ENCODE assay signal across 8 cellular contexts in the genomic region with DNA sequence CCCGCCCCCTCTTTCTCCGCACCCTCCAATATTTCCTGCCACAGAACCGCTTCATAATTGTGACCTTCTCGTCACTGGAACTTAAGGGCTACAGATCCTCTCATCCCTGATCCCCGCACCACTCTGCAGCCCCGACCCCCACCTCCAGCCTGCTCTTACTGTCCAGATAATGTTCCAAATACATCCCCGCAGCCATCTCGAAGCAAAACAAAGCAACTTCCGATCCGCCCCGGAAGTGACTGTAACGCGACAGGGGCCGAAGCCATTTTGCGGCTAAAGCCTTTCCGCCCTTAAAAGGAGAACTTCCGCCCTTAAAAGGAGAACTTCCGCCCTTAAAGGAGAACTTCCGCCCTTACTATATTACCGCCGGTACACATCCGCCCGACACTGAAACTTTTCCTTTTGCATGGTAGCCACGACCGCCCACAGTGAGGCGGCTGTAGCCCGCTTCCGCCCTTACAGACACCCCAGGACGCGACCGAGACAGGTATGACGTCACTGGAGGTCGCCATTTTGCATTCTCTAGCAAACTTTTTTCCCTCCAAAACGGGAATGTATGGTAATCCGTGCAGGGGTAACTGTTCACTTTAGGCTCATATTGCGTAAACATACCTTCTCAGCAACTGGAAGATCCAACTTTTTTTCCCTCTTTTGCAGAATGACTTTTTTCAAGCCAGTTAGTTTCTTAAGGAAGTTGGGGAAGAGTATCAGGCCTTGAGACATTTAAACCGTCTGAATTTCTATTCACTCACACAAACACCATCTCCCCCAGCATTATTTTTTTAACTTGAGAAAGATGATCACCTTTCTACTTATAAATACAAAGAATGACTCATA. TPM values are rescaled to one million over a fixed set of nuclear protein-coding genes. Genes with fewer than 3 reads are reported as not detected.
DNase-seq lines count a peak whose midpoint lies in the region; ATAC-seq and TF ChIP-seq lines count a peak whose summit lies in the region.

Gene ING4 (minus strand): TSS at position 214 of the 837 bp plus-strand sequence. CDS start 18 bp downstream, at position 196.

- CTCF ChIA-PET in PC-3 (lab: Charles Lee), result no interaction called here

- POLR2A ChIA-PET in PC-3 (lab: Charles Lee; ENCODE audit: unreplicated experiment), result no interaction called here

- H3F3A ChIP-seq in PC-3 (ENCODE audit: low read length, unreplicated experiment), result no peaks in the 10 kb centered on the region

- H3K4me3 ChIP-seq in PC-3 (ENCODE audit: low read length) (peak within 1 kb of the TSS; percentile 75), mucosa of descending colon (peak within 1 kb of the TSS; percentile 44)

- TF ChIP-seq CTCF in PC-3 (conservative IDR thresholded peaks at IDR 0.05; ENCODE audit: low read depth, low read length), result no peak
- TF ChIP-seq CTCF in mucosa of descending colon (IDR thresholded peaks at IDR 0.05), result no peak

- H3K36me3 ChIP-seq in PC-3 (ENCODE audit: low read depth, low read length) (peaks cover 4% of the 10 kb centered on the region; the same call in 1 of the 2 replicates), mucosa of descending colon (ENCODE audit: low read depth) (no peaks in the 10 kb centered on the region)

- H3K9me3 ChIP-seq in PC-3 (ENCODE audit: low read length), result no peaks in the 10 kb centered on the region
- H3K9me3 ChIP-seq in mucosa of descending colon, result no peaks in the 10 kb centered on the region

- peak within 1 kb of the TSS; percentile 69 for H3K9ac ChIP-seq in PC-3 (ENCODE audit: low read length)

- peak; percentile 62; the same call in 1 of the 2 replicates for TF ChIP-seq EP300 in Ishikawa (IDR thresholded peaks at IDR 0.05; ENCODE audit: borderline replicate concordance)

- TF ChIP-seq RAD21 in Ishikawa (IDR thresholded peaks at IDR 0.05; ENCODE audit: low read depth), result no peak; the same call in 1 of the 2 replicates

- intact Hi-C loops in PC-3 (cut with micrococcal nuclease), result loop anchor here (1.0 to 5.0 kb wide), 2 partner anchors 26 to 46 kb away; partner anchors contain the start of gene ZNF384
- intact Hi-C loops in mucosa of descending colon (cut with DNase I, micrococcal nuclease), result no loop called here

- no peaks in the 10 kb centered on the region for H4K20me1 ChIP-seq in PC-3 (ENCODE audit: low read length)

- DNase-seq in DMS114 treated with DMSO at 0.1 percent for 48 hours (lab: John Stamatoyannopoulos, UW; ENCODE audit: unreplicated experiment) (peak; percentile 99), PC-3 (peak; percentile 97), activated T-cell treated with anti-CD3 and anti-CD28 coated beads for 48 hours (ENCODE audit: low read depth) (peak; percentile 89), epithelial cell of prostate (ENCODE audit: low read depth, low spot score) (peak; percentile 98), mucosa of descending colon (peak; percentile 95 to 99 (median 98))
- DNase-seq in stimulated activated CD8-positive, alpha-beta memory T cell treated with anti-CD3 and anti-CD28 coated beads, Interleukin-4, amount 100 ng/mL, for 24 hours (ENCODE audit: low read depth), result peak; percentile 91

- no peaks in the 10 kb centered on the region for H3K27me3 ChIP-seq in PC-3 (ENCODE audit: low read length)

- peaks cover 11% of the 10 kb centered on the region for H3K79me2 ChIP-seq in PC-3 (ENCODE audit: low read length)

- no peaks in the 10 kb centered on the region for H3K9me2 ChIP-seq in PC-3 (replicated peaks; ENCODE audit: low read length)

- BruUV-seq in PC-3 (replicated peaks; lab: Mats Ljungman, UMichigan), result TSS peak; percentile 75

- peak within 1 kb of the TSS; percentile 91 for H3K4me2 ChIP-seq in PC-3 (ENCODE audit: low read length)

- ATAC-seq in GM21576 (IDR thresholded peaks at IDR 0.05; ENCODE audit: unreplicated experiment) (peak; percentile 95), PC-3 (peak; percentile 99), mucosa of descending colon (peak; percentile 99)

- H3K27ac ChIP-seq in PC-3 (ENCODE audit: low read length), result peak within 1 kb of the TSS; percentile 45
- H3K27ac ChIP-seq in epithelial cell of prostate, result peak within 1 kb of the TSS; percentile 45

- peak within 1 kb of the TSS; percentile 81 for H2AFZ ChIP-seq in PC-3 (ENCODE audit: low read length)

- peaks cover 8% of the 10 kb centered on the region; the same call in 1 of the 2 replicates for H3K4me1 ChIP-seq in PC-3 (ENCODE audit: insufficient read depth, low read length)
- peaks cover 9% of the 10 kb centered on the region for H3K4me1 ChIP-seq in mucosa of descending colon (ENCODE audit: low read depth)

TF ChIP-seq in Ishikawa, 13 proteins besides CTCF, POLR2A, EP300 and RAD21:
- TF ChIP-seq, protein P1, sequence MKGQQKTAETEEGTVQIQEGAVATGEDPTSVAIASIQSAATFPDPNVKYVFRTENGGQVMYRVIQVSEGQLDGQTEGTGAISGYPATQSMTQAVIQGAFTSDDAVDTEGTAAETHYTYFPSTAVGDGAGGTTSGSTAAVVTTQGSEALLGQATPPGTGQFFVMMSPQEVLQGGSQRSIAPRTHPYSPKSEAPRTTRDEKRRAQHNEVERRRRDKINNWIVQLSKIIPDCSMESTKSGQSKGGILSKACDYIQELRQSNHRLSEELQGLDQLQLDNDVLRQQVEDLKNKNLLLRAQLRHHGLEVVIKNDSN (IDR thresholded peaks at IDR 0.05), result peak; percentile 53; the same call in 1 of the 2 replicates
- TF ChIP-seq EGR1 (IDR thresholded peaks at IDR 0.05), result peak; percentile 90
- TF ChIP-seq TCF12 (IDR thresholded peaks at IDR 0.05; ENCODE audit: low read depth), result peak; percentile 90
- peak; percentile 97 for TF ChIP-seq YY1 (IDR thresholded peaks at IDR 0.05; ENCODE audit: low read depth)
- peak; percentile 99 for TF ChIP-seq CREB1 (IDR thresholded peaks at IDR 0.05; ENCODE audit: low read depth)
- peak; percentile 52; the same call in 1 of the 2 replicates for TF ChIP-seq FOXM1 (IDR thresholded peaks at IDR 0.05; ENCODE audit: borderline replicate concordance, low read depth)
- TF ChIP-seq, protein P2, sequence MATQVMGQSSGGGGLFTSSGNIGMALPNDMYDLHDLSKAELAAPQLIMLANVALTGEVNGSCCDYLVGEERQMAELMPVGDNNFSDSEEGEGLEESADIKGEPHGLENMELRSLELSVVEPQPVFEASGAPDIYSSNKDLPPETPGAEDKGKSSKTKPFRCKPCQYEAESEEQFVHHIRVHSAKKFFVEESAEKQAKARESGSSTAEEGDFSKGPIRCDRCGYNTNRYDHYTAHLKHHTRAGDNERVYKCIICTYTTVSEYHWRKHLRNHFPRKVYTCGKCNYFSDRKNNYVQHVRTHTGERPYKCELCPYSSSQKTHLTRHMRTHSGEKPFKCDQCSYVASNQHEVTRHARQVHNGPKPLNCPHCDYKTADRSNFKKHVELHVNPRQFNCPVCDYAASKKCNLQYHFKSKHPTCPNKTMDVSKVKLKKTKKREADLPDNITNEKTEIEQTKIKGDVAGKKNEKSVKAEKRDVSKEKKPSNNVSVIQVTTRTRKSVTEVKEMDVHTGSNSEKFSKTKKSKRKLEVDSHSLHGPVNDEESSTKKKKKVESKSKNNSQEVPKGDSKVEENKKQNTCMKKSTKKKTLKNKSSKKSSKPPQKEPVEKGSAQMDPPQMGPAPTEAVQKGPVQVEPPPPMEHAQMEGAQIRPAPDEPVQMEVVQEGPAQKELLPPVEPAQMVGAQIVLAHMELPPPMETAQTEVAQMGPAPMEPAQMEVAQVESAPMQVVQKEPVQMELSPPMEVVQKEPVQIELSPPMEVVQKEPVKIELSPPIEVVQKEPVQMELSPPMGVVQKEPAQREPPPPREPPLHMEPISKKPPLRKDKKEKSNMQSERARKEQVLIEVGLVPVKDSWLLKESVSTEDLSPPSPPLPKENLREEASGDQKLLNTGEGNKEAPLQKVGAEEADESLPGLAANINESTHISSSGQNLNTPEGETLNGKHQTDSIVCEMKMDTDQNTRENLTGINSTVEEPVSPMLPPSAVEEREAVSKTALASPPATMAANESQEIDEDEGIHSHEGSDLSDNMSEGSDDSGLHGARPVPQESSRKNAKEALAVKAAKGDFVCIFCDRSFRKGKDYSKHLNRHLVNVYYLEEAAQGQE (IDR thresholded peaks at IDR 0.05; ENCODE audit: low read depth), result no peak
- TF ChIP-seq CEBPB (IDR thresholded peaks at IDR 0.05), result peak; percentile 67; the same call in 1 of the 2 replicates
- peak; percentile 72 for TF ChIP-seq TEAD4 (IDR thresholded peaks at IDR 0.05)
- no peak for TF ChIP-seq ZBTB7A (IDR thresholded peaks at IDR 0.05; ENCODE audit: low read depth)
- TF ChIP-seq NFIC (IDR thresholded peaks at IDR 0.05), result peak; percentile 36
- peak; percentile 93 for TF ChIP-seq MAX (IDR thresholded peaks at IDR 0.05)
- TF ChIP-seq TAF1 (IDR thresholded peaks at IDR 0.05; ENCODE audit: low read depth), result peak; percentile 73
TF ChIP-seq in Ishikawa: peak in this region for 11.

RNA-seq across cellular contexts. Expression of gene ING4, which starts in this region (rescaled TPM):
- total RNA-seq in PC-3 (2014; rRNA removed) (17.0 and 23.8 TPM in 2 replicates), mucosa of descending colon (10 to 100 TPM; 28.9 to 46.9 (median 45.9) TPM)

Comparison
In these comparisons a context has a peak if more than half of its experiments do, and no peak if none do; other contexts are left out.
1. Peak in every context shown above with its lines: DNase-seq, ATAC-seq, H3K4me3 ChIP-seq and H3K27ac ChIP-seq.